Comparison of ENCODE assay signal across 27 cellular contexts in the genomic region with DNA sequence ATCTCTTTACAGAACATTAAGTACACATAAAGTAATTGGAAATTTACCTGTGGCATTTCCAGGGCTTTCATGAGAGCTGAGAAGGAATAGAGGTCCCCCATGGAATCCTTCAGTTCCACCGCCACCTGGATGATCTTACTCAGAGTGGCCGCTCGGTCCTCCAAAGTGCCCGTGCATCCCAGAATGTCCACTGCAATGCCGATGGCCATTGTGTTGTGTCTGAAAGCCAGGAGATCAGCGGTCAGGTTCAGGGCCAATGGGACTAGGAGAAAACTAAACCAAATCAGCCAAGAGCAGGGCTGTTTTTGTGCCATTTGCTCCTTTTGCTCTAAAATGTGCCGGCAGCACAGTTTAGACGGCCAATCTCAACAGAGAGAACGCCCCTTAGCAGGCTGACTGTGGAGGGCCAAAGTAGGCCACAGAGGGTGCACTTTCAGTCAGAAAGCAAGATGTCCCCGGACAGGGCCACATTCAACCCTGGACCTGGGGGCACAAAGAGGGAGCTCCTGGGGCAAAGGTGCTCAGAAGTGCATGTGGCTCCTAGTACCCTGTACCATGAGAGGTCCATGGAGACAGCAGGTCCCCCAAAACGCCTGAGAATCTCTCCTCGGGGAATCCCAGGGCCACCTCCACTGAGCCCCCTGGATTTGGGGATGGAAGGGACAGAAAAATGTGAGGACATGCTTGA.
"Had no signal": no experiment of that assay in that cellular context is flagged by ENCODE, and none has a peak within 500 bp of the region (broad histone marks: within the 10 kb centered on the region; RNA-seq: fewer than 3 reads in every experiment).

No MANE protein-coding gene starts in this region.

- H3K27ac Mint-ChIP-seq: activated CD4-positive, alpha-beta T cell treated with anti-CD3 and anti-CD28 coated beads, Interleukin-2, amount 10 ng/mL, durations not matched to agents 7 days and 5 days; activated CD8-positive, alpha-beta memory T cell treated with anti-CD3 and anti-CD28 coated beads, Interleukin-2, amount 10 ng/mL, durations not matched to agents 7 days and 5 days; activated CD8-positive, alpha-beta T cell treated with anti-CD3 and anti-CD28 coated beads for 36 hours; activated naive CD8-positive, alpha-beta T cell treated with anti-CD3 and anti-CD28 coated beads for 36 hours; activated T-helper 17 cell treated with anti-CD3 and anti-CD28 coated beads, Interleukin-2, amount 50 U/mL, for 72 hours; nephron progenitor cell; T-cell; T-helper 2 cell treated with Interferon-gamma antibody and Interleukin-4, amounts not matched to agents 5 μg/mL and 100 μg/mL, for 36 hours had no signal

- H3K36me3 Mint-ChIP-seq: activated CD8-positive, alpha-beta memory T cell treated with anti-CD3 and anti-CD28 coated beads, Interleukin-2, amount 10 ng/mL, durations not matched to agents 7 days and 5 days; activated naive CD8-positive, alpha-beta T cell treated with anti-CD3 and anti-CD28 coated beads for 36 hours; T-cell had no signal

- H3K9me3 ChIP-seq: breast epithelium, colonic mucosa, mucosa of descending colon, right lobe of liver, tibial artery had no signal

- H3K4me1 ChIP-seq: breast epithelium, colonic mucosa, parathyroid adenoma, right lobe of liver, tibial artery had no signal

- H3K27me3 ChIP-seq: breast epithelium, colonic mucosa, hepatocyte, right lobe of liver, tibial artery had no signal

- H3K27me3 Mint-ChIP-seq: activated CD4-positive, alpha-beta T cell treated with anti-CD3 and anti-CD28 coated beads, Interleukin-2, amount 10 ng/mL, durations not matched to agents 7 days and 5 days; activated CD8-positive, alpha-beta T cell treated with anti-CD3 and anti-CD28 coated beads for 36 hours; activated naive CD8-positive, alpha-beta T cell treated with anti-CD3 and anti-CD28 coated beads for 36 hours; activated T-helper 17 cell treated with anti-CD3 and anti-CD28 coated beads, Interleukin-2, amount 50 U/mL, for 72 hours; central memory CD8-positive, alpha-beta T cell; stimulated activated naive CD8-positive, alpha-beta T cell treated with anti-CD3 and anti-CD28 coated beads, Interleukin-15, amount 100 ng/mL, for 72 hours; T-cell had no signal

- H3K4me1 Mint-ChIP-seq: activated CD4-positive, alpha-beta T cell treated with anti-CD3 and anti-CD28 coated beads, Interleukin-2, amount 10 ng/mL, durations not matched to agents 7 days and 5 days; activated CD8-positive, alpha-beta memory T cell treated with anti-CD3 and anti-CD28 coated beads, Interleukin-2, amount 10 ng/mL, durations not matched to agents 7 days and 5 days; activated naive CD8-positive, alpha-beta T cell treated with anti-CD3 and anti-CD28 coated beads for 36 hours; activated T-helper 17 cell treated with anti-CD3 and anti-CD28 coated beads, Interleukin-2, amount 50 U/mL, for 72 hours; central memory CD8-positive, alpha-beta T cell; stimulated activated naive CD8-positive, alpha-beta T cell treated with anti-CD3 and anti-CD28 coated beads, Interleukin-15, amount 100 ng/mL, for 72 hours; T-cell had no signal

- DNase-seq: activated CD4-positive, alpha-beta T cell treated with anti-CD3 and anti-CD28 coated beads, Interleukin-2, amount 10 ng/mL, durations not matched to agents 7 days and 5 days; activated CD4-positive, CD25-positive, alpha-beta regulatory T cell treated with anti-CD3 and anti-CD28 coated beads, Interleukin-2, amount 50 U/mL, for 72 hours; activated CD8-positive, alpha-beta memory T cell treated with anti-CD3 and anti-CD28 coated beads, Interleukin-2, amount 10 ng/mL, durations not matched to agents 7 days and 5 days; activated CD8-positive, alpha-beta T cell treated with anti-CD3 and anti-CD28 coated beads for 36 hours; activated naive CD4-positive, alpha-beta T cell; activated naive CD8-positive, alpha-beta T cell treated with anti-CD3 and anti-CD28 coated beads for 36 hours; activated T-cell treated with anti-CD3 and anti-CD28 coated beads, Interleukin-2, amount 50 U/mL, for 1 hour; foreskin fibroblast; left ventricle myocardium superior; mucosa of descending colon; nephron progenitor cell; nucleus accumbens; right lobe of liver; stimulated activated CD4-positive, alpha-beta T cell treated with anti-CD3 and anti-CD28 coated beads, Interleukin-1b, Interleukin-23, amount 100 ng/mL, for 48 hours; stimulated activated naive CD8-positive, alpha-beta T cell treated with anti-CD3 and anti-CD28 coated beads, Interleukin-15, amount 100 ng/mL, for 72 hours; T-cell; tibial artery had no signal

- H3K4me2 ChIP-seq: hepatocyte had no signal

- H3K9me3 Mint-ChIP-seq: activated CD4-positive, alpha-beta T cell treated with anti-CD3 and anti-CD28 coated beads, Interleukin-2, amount 10 ng/mL, durations not matched to agents 7 days and 5 days; activated CD8-positive, alpha-beta T cell treated with anti-CD3 and anti-CD28 coated beads for 36 hours; activated naive CD8-positive, alpha-beta T cell treated with anti-CD3 and anti-CD28 coated beads for 36 hours; activated T-helper 17 cell treated with anti-CD3 and anti-CD28 coated beads, Interleukin-2, amount 50 U/mL, for 72 hours; central memory CD8-positive, alpha-beta T cell; nephron progenitor cell; stimulated activated naive CD8-positive, alpha-beta T cell treated with anti-CD3 and anti-CD28 coated beads, Interleukin-15, amount 100 ng/mL, for 72 hours; T-cell; T-helper 2 cell treated with Interferon-gamma antibody and Interleukin-4, amounts not matched to agents 5 μg/mL and 100 μg/mL, for 36 hours had no signal

- H2AFZ ChIP-seq: hepatocyte, parathyroid adenoma had no signal

- H3K4me3 Mint-ChIP-seq: activated CD4-positive, alpha-beta T cell treated with anti-CD3 and anti-CD28 coated beads, Interleukin-2, amount 10 ng/mL, durations not matched to agents 7 days and 5 days; activated CD8-positive, alpha-beta memory T cell treated with anti-CD3 and anti-CD28 coated beads, Interleukin-2, amount 10 ng/mL, durations not matched to agents 7 days and 5 days; activated CD8-positive, alpha-beta T cell treated with anti-CD3 and anti-CD28 coated beads for 36 hours; activated naive CD8-positive, alpha-beta T cell treated with anti-CD3 and anti-CD28 coated beads for 36 hours; activated T-helper 17 cell treated with anti-CD3 and anti-CD28 coated beads, Interleukin-2, amount 50 U/mL, for 72 hours; central memory CD8-positive, alpha-beta T cell; nephron progenitor cell; stimulated activated naive CD8-positive, alpha-beta T cell treated with anti-CD3 and anti-CD28 coated beads, Interleukin-15, amount 100 ng/mL, for 72 hours; T-cell; T-helper 2 cell treated with Interferon-gamma antibody and Interleukin-4, amounts not matched to agents 5 μg/mL and 100 μg/mL, for 36 hours had no signal

- H3K27ac ChIP-seq: breast epithelium, colonic mucosa, hepatocyte, parathyroid adenoma, right lobe of liver, skin epidermis, tibial artery, VCaP had no signal

- H3K79me2 ChIP-seq: hepatocyte, parathyroid adenoma had no signal

- H3K4me3 ChIP-seq: breast epithelium, colonic mucosa, hepatocyte, mucosa of descending colon, right lobe of liver, skin epidermis, tibial artery had no signal

- H3K9ac ChIP-seq: parathyroid adenoma had no signal

- ATAC-seq: activated CD8-positive, alpha-beta memory T cell treated with anti-CD3 and anti-CD28 coated beads, Interleukin-2, amount 10 ng/mL, durations not matched to agents 7 days and 5 days; activated CD8-positive, alpha-beta T cell treated with anti-CD3 and anti-CD28 coated beads for 36 hours; activated T-helper 17 cell treated with anti-CD3 and anti-CD28 coated beads, Interleukin-2, amount 50 U/mL, for 72 hours; left ventricle myocardium superior; mucosa of descending colon; right lobe of liver; stimulated activated naive CD8-positive, alpha-beta T cell treated with anti-CD3 and anti-CD28 coated beads, Interleukin-15, amount 100 ng/mL, for 72 hours; T-cell had no signal

- H3K36me3 ChIP-seq: breast epithelium had no signal

- FAIRE-seq: urothelium cell line had no signal
